ENCODE assay signal across 19 cellular contexts in genomic region chr4:158903472-158904043, GRCh38.
A peak's percentile ranks its signal among the peaks of the same experiment; 100 is the strongest.
DNase-seq lines count a peak whose midpoint lies in the region; ATAC-seq, FAIRE-seq and TF ChIP-seq lines count a peak whose summit lies in the region.
"Had no signal": no experiment of that assay in that cellular context is flagged by ENCODE, and none has a peak within 500 bp of the region (broad histone marks: within the 10 kb centered on the region; RNA-seq: fewer than 3 reads in every experiment).

No MANE protein-coding gene starts in this region.

- H3K27ac Mint-ChIP-seq in immature natural killer cell = peak overlapping the region in 4 of 6 donors; percentile 2 to 60 (median 44)

- H3K36me3 ChIP-seq in WERI-Rb-1 (peaks cover 19% of the 10 kb centered on the region), kidney (ENCODE audit: control insufficient read depth in 1 of 2, insufficient read depth in 2 of 2, low read length in 2 of 2) (peaks cover 7 to 16% of the 10 kb centered on the region in 2 donors), testis (ENCODE audit: low read depth, missing control alignments) (no peaks in the 10 kb centered on the region)

- 88 to 96% methylated on average over 3 of the region's 3 CpGs for WGBS in testis, 2 donors

- no peaks in the 10 kb centered on the region for H3K27me3 ChIP-seq in WERI-Rb-1 (ENCODE audit: insufficient read depth, low read depth, severe bottlenecking)
- H3K27me3 ChIP-seq in testis = no peaks in the 10 kb centered on the region

- H3K9me3 Mint-ChIP-seq in immature natural killer cell = peaks cover 0 to 2% (median 0%) of the 10 kb centered on the region in 6 donors

- H3K4me3 Mint-ChIP-seq in immature natural killer cell = no peak overlapping the region

- H3K4me3 ChIP-seq in WERI-Rb-1 (ENCODE audit: low read depth, low read length) = no peak overlapping the region
- no peak overlapping the region for H3K4me3 ChIP-seq in kidney (ENCODE audit: low read length in 2 of 2)
- no peak overlapping the region for H3K4me3 ChIP-seq in testis

- no peak for TF ChIP-seq POLR2A in testis (IDR thresholded peaks at IDR 0.05)

- H3K9ac ChIP-seq in kidney (ENCODE audit: low read length in 2 of 2) = no peak overlapping the region

- H3K4me1 ChIP-seq in kidney (ENCODE audit: control insufficient read depth in 1 of 2, insufficient read depth in 1 of 2, low read depth in 1 of 2, low read length in 2 of 2) (no peaks in the 10 kb centered on the region), testis (no peaks in the 10 kb centered on the region)

- no peak for DNase-seq in left ventricle myocardium superior
- no peak for DNase-seq in left cardiac atrium
- DNase-seq in WERI-Rb-1 = no peak
- DNase-seq in immature natural killer cell = no peak
- no peak for DNase-seq in kidney
- DNase-seq in testis = no peak
- no peak for DNase-seq in effector CD8-positive, alpha-beta T cell (lab: John Stamatoyannopoulos, UW)
- DNase-seq: COR-L47, DMS153, Karpas-422, MM.1S, NCI-H1105, NCI-H1694 treated with DMSO at 0.1 percent for 48 hours, NCI-H2107, NCI-H345, NCI-H526 treated with DMSO at 0.1 percent for 48 hours, SIG-M5 had no signal

- FAIRE-seq in kidney (lab: Jason Lieb, UNC) = no peak
- FAIRE-seq: GM12892, H54 had no signal

- peaks cover 18 to 41% (median 36%) of the 10 kb centered on the region in 3 donors for H3K36me3 Mint-ChIP-seq in immature natural killer cell

- H3K27ac ChIP-seq in WERI-Rb-1 = peak overlapping the region; percentile 23
- no peak overlapping the region for H3K27ac ChIP-seq in kidney (ENCODE audit: low read depth in 2 of 2, low read length in 2 of 2)
- H3K27ac ChIP-seq in testis = no peak overlapping the region

- H3K9me3 ChIP-seq in WERI-Rb-1 (ENCODE audit: severe bottlenecking) (no peaks in the 10 kb centered on the region), kidney (ENCODE audit: control insufficient read depth in 1 of 2, low read length in 2 of 2) (no peaks in the 10 kb centered on the region), testis (no peaks in the 10 kb centered on the region)

- H3K27me3 Mint-ChIP-seq in immature natural killer cell (ENCODE audit: low read depth in 3 of 3) = peaks cover 0 to 2% (median under 1%) of the 10 kb centered on the region in 3 donors

- intact Hi-C loops in left ventricle myocardium superior (cut with micrococcal nuclease) (no loop called here), left cardiac atrium (cut with DNase I) (no loop called here), kidney (cut with DNase I) (no loop called here), testis (cut with DNase I; ENCODE audit: low total_unique reads) (no loop called here)

- ATAC-seq in left ventricle myocardium superior = peak; percentile 58
- no peak for ATAC-seq in left cardiac atrium

- H3K4me1 Mint-ChIP-seq in immature natural killer cell = peaks cover 40 to 41% of the 10 kb centered on the region in 2 donors

- TF ChIP-seq CTCF in WERI-Rb-1 (IDR thresholded peaks at IDR 0.05; ENCODE audit: low read depth, low read length) (no peak), kidney (IDR thresholded peaks at IDR 0.05; ENCODE audit: borderline replicate concordance, extremely low read depth, insufficient read depth) (no peak), testis (IDR thresholded peaks at IDR 0.05) (no peak)
